ENCODE assay signal across 9 cellular contexts in the genomic region with DNA sequence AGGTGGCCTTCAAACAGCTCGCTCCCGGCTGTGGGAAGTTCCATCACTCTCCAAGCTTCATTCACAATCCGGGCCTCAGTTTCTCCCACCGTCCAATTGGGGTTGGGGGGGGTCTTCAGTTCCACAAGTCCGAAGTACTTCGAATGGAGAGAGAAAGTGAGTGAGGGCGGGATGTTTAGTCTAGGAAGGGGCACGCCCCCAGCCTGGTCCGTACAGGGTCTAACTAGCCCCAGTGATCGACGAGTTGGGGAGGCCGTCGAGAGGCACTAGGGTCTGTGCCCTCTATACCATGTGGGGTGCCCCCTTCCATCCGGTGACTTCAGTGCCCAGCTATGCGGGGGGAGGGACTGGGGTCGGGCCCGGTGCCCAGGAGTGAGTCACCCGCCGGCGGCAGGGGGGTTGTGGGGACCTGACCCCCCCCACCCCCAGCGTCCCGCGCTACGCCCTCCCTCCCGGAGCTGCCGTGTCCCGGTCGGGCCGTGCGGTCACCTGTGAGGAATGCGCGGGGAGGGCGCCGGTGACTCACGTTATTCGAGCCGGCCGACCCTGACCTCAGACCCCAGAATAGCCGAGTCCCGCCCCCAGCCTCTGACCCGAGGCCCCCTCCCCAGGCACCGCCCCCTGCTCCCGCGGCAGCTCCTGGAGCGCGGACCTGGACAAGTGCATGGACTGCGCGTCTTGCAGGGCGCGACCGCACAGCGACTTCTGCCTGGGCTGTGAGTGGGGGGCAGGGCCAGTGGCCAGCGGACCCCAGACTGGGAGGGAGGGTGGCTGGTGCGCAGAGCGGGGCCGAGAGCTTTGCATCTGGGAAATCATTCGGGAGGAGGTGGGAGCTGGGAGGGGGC. TPM values are rescaled to one million over a fixed set of nuclear protein-coding genes. Genes with fewer than 3 reads are reported as not detected.
DNase-seq lines count a peak whose midpoint lies in the region; ATAC-seq and TF ChIP-seq lines count a peak whose summit lies in the region.
"Had no signal": no experiment of that assay in that cellular context is flagged by ENCODE, and none has a peak within 500 bp of the region (broad histone marks: within the 10 kb centered on the region; RNA-seq: fewer than 3 reads in every experiment).

No MANE protein-coding gene starts in this region.

- H3K4me1 Mint-ChIP-seq in nephron progenitor cell, result peaks cover 53% of the 10 kb centered on the region

- H3K4me1 ChIP-seq in OCI-LY3 (ENCODE audit: low read length) (peaks cover 32% of the 10 kb centered on the region), tibial nerve (peaks cover 0 to 67% (median 31%) of the 10 kb centered on the region in 4 donors)

- DNase-seq in GM12865 (ENCODE audit: low read depth), result peak; percentile 35
- DNase-seq in activated effector memory CD4-positive, alpha-beta T cell treated with anti-CD3 and anti-CD28 coated beads, Interleukin-2, amount 50 U/mL, for 16 hours, result peak; percentile 88
- DNase-seq in fibroblast of the conjunctiva (ENCODE audit: low read depth), result peak; percentile 80
- DNase-seq in nephron progenitor cell, result peak; percentile 85
- DNase-seq in tibial nerve (ENCODE audit: low spot score in 2 of 2), result peak; percentile 27 to 33
- no peak for DNase-seq in NCI-H510A treated with DMSO at 0.1 percent for 48 hours (lab: John Stamatoyannopoulos, UW)

- ATAC-seq in GM19351 (IDR thresholded peaks at IDR 0.05; ENCODE audit: unreplicated experiment), result no peak

- H3K4me2 ChIP-seq in OCI-LY3 (ENCODE audit: low read length), result peak overlapping the region; percentile 96

- H3K79me2 ChIP-seq in OCI-LY3 (ENCODE audit: low read length), result no peaks in the 10 kb centered on the region

- peak overlapping the region; percentile 94 for H3K27ac Mint-ChIP-seq in nephron progenitor cell

- 0 out of 2 replicates have a peak overlapping the region, but pooled peaks have one; percentile 39 for H2AFZ ChIP-seq in OCI-LY3 (ENCODE audit: low read depth, low read length)

- no peaks in the 10 kb centered on the region for H3K9me3 Mint-ChIP-seq in nephron progenitor cell

- TF ChIP-seq POLR2A in tibial nerve (IDR thresholded peaks at IDR 0.05), result no peak

- H3K27me3 Mint-ChIP-seq in nephron progenitor cell (ENCODE audit: low read depth, poor library complexity), result peaks cover 9% of the 10 kb centered on the region

- H3K27me3 ChIP-seq in OCI-LY3 (ENCODE audit: low read depth, low read length), result no peaks in the 10 kb centered on the region
- H3K27me3 ChIP-seq in tibial nerve, result peaks cover 0 to 23% of the 10 kb centered on the region in 2 donors

- TF ChIP-seq EP300 in tibial nerve (IDR thresholded peaks at IDR 0.05), result peak; percentile 15 to 69

- H3K36me3 Mint-ChIP-seq in nephron progenitor cell (ENCODE audit: low read depth), result peaks cover 4% of the 10 kb centered on the region

- H3K4me3 Mint-ChIP-seq in nephron progenitor cell, result peak overlapping the region; percentile 87

- H3K36me3 ChIP-seq in OCI-LY3 (replicated peaks; ENCODE audit: low read depth, low read length) (no peaks in the 10 kb centered on the region), tibial nerve (peaks cover 0 to 6% (median 0%) of the 10 kb centered on the region in 3 donors)

- H3K9me3 ChIP-seq in OCI-LY3 (ENCODE audit: insufficient read depth, low read length) (no peaks in the 10 kb centered on the region), tibial nerve (no peaks in the 10 kb centered on the region)

- TF ChIP-seq CTCF in GM12865 (IDR thresholded peaks at IDR 0.05; ENCODE audit: insufficient read depth, low read depth, low read length, missing control alignments), result no peak
- TF ChIP-seq CTCF in OCI-LY3 (IDR thresholded peaks at IDR 0.05; ENCODE audit: low read depth, low read length), result no peak
- no peak for TF ChIP-seq CTCF in nephron progenitor cell (IDR thresholded peaks at IDR 0.05)
- TF ChIP-seq CTCF in tibial nerve (IDR thresholded peaks at IDR 0.05), result no peak

- H3K27ac ChIP-seq in OCI-LY3 (ENCODE audit: low read length) (no peak overlapping the region), tibial nerve (peak overlapping the region; percentile 78 to 99 (median 95))

- H4K20me1 ChIP-seq in OCI-LY3 (ENCODE audit: insufficient read depth, low read length), result no peaks in the 10 kb centered on the region

- H3K4me3 ChIP-seq in GM12865 (ENCODE audit: low read depth, low read length), result peak overlapping the region; percentile 60
- H3K4me3 ChIP-seq in OCI-LY3 (ENCODE audit: low read length), result peak overlapping the region; percentile 90
- H3K4me3 ChIP-seq in tibial nerve, result peak overlapping the region; percentile 42 to 65 (median 63)

- H3K9ac ChIP-seq in OCI-LY3 (ENCODE audit: low read length), result peak overlapping the region; percentile 49

- WGBS in tibial nerve, 2 donors, result 0 to 1% methylated on average over 25 to 30 of the region's 57 CpGs

RNA-seq across cellular contexts. Expression of a gene that starts 0.7 kb away (rescaled TPM):
- total RNA-seq in tibial nerve, result 10 to 100 TPM in 2 of 4 donors, 1 to 10 TPM in 2; 2.4 to 47.4 (median 11.5) TPM

RNA-seq across cellular contexts. Expression of a gene that starts 2.8 kb away (rescaled TPM):
- not detected for total RNA-seq in tibial nerve

RNA-seq across cellular contexts. Expression of a gene that starts 2.9 kb away (rescaled TPM):
- 10 to 100 TPM; 17.7 to 46.9 (median 38.5) TPM for total RNA-seq in tibial nerve

RNA-seq across cellular contexts. Expression of a gene that starts 3.0 kb away (rescaled TPM):
- 10 to 100 TPM; 12.2 to 28.5 (median 18.0) TPM for total RNA-seq in tibial nerve

RNA-seq across cellular contexts. Expression of a gene that starts 8.1 kb away (rescaled TPM):
- total RNA-seq in tibial nerve, result under 1 TPM in 1 of 4 donors, not detected in 3; 0.30 TPM
- total RNA-seq: glomerular endothelial cell had no signal
